ENCODE assay signal across 1 cellular context in genomic region chr1:43024905-43025304, GRCh38.
TF ChIP-seq lines count a peak whose summit lies in the region.

No MANE protein-coding gene starts in this region.

TF ChIP-seq in K562, 482 proteins besides CTCF, POLR2A, EP300 and RAD21:
- TF ChIP-seq ZNF318 (IDR thresholded peaks at IDR 0.05; ENCODE audit: borderline replicate concordance in 1 of 2, low read depth in 1 of 2) (no peak), SNIP1 (IDR thresholded peaks at IDR 0.05; ENCODE audit: low read depth) (no peak), SMARCA4 (IDR thresholded peaks at IDR 0.05) (no peak), BACH1 (tag; IDR thresholded peaks at IDR 0.05) (no peak), MTA1 (IDR thresholded peaks at IDR 0.05; ENCODE audit: borderline replicate concordance) (no peak), KDM2B (CRISPR knock-in tag; IDR thresholded peaks at IDR 0.05) (no peak), PHF8 (IDR thresholded peaks at IDR 0.05; ENCODE audit: borderline replicate concordance, low read length) (no peak), BCOR (IDR thresholded peaks at IDR 0.05) (no peak), MTA3 (IDR thresholded peaks at IDR 0.05; ENCODE audit: borderline replicate concordance) (no peak), ZNF124 (CRISPR knock-in tag; IDR thresholded peaks at IDR 0.05) (no peak), RFX5 (IDR thresholded peaks at IDR 0.05; ENCODE audit: low read depth, low read length) (no peak), BDP1 (IDR thresholded peaks at IDR 0.05; ENCODE audit: insufficient read depth, insufficient read length) (no peak), JUNB (CRISPR knock-in tag; conservative IDR thresholded peaks at IDR 0.05) (no peak), TSC22D4 (tag; IDR thresholded peaks at IDR 0.05) (no peak), ZNF644 (tag; IDR thresholded peaks at IDR 0.05; ENCODE audit: low read depth) (no peak), IRF2 (CRISPR knock-in tag; IDR thresholded peaks at IDR 0.05) (no peak), ZNF512 (tag; IDR thresholded peaks at IDR 0.05) (no peak), ZC3H8 (IDR thresholded peaks at IDR 0.05) (no peak), PHB2 (IDR thresholded peaks at IDR 0.05; ENCODE audit: low read depth) (no peak), PRDM10 (IDR thresholded peaks at IDR 0.05; ENCODE audit: partially characterized antibody) (no peak)
